1 cellular context compared by ENCODE assay signal in the genomic region with DNA sequence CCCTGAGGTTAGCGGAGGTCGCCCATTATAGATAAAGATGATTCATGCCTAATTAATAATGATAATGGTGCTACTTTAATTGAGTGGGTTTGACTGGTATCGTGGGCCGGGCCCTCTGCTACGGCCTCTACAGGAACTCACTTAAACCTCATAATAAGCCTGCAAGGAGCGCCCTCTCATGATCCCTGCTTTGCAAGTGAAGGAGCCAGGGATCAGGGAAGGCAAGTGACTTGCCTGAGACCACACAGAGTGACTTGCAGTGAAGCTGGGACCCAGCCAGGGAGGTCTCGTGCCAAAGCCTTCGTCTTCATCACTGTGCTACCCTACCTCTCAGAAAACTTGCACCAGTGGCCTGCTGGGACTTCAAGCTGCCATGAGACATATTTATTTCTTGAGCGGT.
TF ChIP-seq lines count a peak whose summit lies in the region.

No MANE protein-coding gene starts in this region.

TF ChIP-seq in H1, 55 proteins besides CTCF, POLR2A, EP300 and RAD21 (continued from another document):
- TF ChIP-seq, protein P1, sequence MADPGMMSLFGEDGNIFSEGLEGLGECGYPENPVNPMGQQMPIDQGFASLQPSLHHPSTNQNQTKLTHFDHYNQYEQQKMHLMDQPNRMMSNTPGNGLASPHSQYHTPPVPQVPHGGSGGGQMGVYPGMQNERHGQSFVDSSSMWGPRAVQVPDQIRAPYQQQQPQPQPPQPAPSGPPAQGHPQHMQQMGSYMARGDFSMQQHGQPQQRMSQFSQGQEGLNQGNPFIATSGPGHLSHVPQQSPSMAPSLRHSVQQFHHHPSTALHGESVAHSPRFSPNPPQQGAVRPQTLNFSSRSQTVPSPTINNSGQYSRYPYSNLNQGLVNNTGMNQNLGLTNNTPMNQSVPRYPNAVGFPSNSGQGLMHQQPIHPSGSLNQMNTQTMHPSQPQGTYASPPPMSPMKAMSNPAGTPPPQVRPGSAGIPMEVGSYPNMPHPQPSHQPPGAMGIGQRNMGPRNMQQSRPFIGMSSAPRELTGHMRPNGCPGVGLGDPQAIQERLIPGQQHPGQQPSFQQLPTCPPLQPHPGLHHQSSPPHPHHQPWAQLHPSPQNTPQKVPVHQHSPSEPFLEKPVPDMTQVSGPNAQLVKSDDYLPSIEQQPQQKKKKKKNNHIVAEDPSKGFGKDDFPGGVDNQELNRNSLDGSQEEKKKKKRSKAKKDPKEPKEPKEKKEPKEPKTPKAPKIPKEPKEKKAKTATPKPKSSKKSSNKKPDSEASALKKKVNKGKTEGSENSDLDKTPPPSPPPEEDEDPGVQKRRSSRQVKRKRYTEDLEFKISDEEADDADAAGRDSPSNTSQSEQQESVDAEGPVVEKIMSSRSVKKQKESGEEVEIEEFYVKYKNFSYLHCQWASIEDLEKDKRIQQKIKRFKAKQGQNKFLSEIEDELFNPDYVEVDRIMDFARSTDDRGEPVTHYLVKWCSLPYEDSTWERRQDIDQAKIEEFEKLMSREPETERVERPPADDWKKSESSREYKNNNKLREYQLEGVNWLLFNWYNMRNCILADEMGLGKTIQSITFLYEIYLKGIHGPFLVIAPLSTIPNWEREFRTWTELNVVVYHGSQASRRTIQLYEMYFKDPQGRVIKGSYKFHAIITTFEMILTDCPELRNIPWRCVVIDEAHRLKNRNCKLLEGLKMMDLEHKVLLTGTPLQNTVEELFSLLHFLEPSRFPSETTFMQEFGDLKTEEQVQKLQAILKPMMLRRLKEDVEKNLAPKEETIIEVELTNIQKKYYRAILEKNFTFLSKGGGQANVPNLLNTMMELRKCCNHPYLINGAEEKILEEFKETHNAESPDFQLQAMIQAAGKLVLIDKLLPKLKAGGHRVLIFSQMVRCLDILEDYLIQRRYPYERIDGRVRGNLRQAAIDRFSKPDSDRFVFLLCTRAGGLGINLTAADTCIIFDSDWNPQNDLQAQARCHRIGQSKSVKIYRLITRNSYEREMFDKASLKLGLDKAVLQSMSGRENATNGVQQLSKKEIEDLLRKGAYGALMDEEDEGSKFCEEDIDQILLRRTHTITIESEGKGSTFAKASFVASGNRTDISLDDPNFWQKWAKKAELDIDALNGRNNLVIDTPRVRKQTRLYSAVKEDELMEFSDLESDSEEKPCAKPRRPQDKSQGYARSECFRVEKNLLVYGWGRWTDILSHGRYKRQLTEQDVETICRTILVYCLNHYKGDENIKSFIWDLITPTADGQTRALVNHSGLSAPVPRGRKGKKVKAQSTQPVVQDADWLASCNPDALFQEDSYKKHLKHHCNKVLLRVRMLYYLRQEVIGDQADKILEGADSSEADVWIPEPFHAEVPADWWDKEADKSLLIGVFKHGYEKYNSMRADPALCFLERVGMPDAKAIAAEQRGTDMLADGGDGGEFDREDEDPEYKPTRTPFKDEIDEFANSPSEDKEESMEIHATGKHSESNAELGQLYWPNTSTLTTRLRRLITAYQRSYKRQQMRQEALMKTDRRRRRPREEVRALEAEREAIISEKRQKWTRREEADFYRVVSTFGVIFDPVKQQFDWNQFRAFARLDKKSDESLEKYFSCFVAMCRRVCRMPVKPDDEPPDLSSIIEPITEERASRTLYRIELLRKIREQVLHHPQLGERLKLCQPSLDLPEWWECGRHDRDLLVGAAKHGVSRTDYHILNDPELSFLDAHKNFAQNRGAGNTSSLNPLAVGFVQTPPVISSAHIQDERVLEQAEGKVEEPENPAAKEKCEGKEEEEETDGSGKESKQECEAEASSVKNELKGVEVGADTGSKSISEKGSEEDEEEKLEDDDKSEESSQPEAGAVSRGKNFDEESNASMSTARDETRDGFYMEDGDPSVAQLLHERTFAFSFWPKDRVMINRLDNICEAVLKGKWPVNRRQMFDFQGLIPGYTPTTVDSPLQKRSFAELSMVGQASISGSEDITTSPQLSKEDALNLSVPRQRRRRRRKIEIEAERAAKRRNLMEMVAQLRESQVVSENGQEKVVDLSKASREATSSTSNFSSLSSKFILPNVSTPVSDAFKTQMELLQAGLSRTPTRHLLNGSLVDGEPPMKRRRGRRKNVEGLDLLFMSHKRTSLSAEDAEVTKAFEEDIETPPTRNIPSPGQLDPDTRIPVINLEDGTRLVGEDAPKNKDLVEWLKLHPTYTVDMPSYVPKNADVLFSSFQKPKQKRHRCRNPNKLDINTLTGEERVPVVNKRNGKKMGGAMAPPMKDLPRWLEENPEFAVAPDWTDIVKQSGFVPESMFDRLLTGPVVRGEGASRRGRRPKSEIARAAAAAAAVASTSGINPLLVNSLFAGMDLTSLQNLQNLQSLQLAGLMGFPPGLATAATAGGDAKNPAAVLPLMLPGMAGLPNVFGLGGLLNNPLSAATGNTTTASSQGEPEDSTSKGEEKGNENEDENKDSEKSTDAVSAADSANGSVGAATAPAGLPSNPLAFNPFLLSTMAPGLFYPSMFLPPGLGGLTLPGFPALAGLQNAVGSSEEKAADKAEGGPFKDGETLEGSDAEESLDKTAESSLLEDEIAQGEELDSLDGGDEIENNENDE (IDR thresholded peaks at IDR 0.05; ENCODE audit: insufficient replicate concordance, low read length): no peak
- TF ChIP-seq HDAC2 (IDR thresholded peaks at IDR 0.05; ENCODE audit: borderline replicate concordance in 1 of 2, low read depth in 2 of 2, low read length in 2 of 2): no peak
- TF ChIP-seq ZNF274 (IDR thresholded peaks at IDR 0.05; ENCODE audit: borderline replicate concordance, extremely low read depth, low read length): no peak
- TF ChIP-seq SUZ12 (IDR thresholded peaks at IDR 0.05; ENCODE audit: low read length): no peak
